In the genomic region with DNA sequence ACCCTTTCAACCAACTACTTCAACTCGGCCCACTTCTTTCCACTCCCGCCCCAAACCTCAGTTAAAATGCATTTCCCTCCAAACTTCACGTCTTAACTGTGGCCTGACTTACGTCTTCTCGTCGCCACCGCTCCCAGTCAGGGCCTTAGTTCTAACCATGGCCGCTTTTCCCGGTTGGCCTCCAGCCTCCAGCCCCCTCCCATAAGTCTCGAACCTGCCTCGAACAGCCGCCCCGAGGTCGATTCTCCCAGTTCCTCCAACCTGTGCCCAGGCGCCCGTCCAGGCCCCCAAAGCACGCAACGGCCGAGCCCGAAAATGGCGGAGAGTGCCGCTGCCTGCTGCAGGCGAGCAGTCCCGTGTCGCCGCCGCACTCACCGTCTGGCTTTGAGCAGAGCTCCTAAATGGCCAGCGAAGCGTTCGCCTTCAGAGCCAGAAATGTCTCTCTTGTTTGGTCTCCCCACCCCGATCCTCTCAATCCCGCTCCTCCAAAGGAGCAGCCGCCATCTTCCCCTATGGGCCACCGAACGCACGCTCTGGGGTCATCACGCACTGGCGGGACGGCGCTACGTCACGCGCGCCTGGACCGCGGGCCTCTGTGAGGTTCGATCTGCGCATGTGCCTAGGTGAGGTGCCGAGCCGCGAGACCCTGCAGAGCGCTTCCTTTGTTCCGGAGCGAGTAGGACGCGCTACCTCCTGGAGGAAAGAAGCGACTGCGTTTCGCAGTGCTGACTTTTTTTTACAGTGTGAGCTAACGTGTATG, we compare ENCODE assay signal across 1 cellular context.
TF ChIP-seq lines count a peak whose summit lies in the region.

Gene WDR33 (minus strand): TSS at position 535 of the 760 bp plus-strand sequence. CDS start 40,190 bp downstream, outside the sequence.

TF ChIP-seq in HepG2, 621 proteins besides CTCF, POLR2A, EP300 and RAD21 (continued from another document and continues in another):
- TF ChIP-seq ZNF512B (CRISPR knock-in tag; IDR thresholded peaks at IDR 0.05; ENCODE audit: borderline replicate concordance) (peak; percentile 95), JDP2 (CRISPR knock-in tag; IDR thresholded peaks at IDR 0.05; ENCODE audit: borderline replicate concordance) (no peak; the same call in 1 of the 2 replicates), RNF2 (conservative IDR thresholded peaks at IDR 0.05; ENCODE audit: low read depth) (peak; percentile 71; the same call in 1 of the 2 replicates), ZNF460 (CRISPR knock-in tag; IDR thresholded peaks at IDR 0.05; ENCODE audit: borderline replicate concordance) (no peak; the same call in 1 of the 2 replicates), ZBTB42 (CRISPR knock-in tag; IDR thresholded peaks at IDR 0.05) (no peak), ZBTB38 (CRISPR knock-in tag; IDR thresholded peaks at IDR 0.05) (peak; percentile 89), FOXC1 (CRISPR knock-in tag; IDR thresholded peaks at IDR 0.05; ENCODE audit: borderline replicate concordance) (peak; percentile 93), CHD2 (IDR thresholded peaks at IDR 0.05; ENCODE audit: low read depth, low read length) (peak; percentile 37), HMGXB3 (CRISPR knock-in tag; IDR thresholded peaks at IDR 0.05; ENCODE audit: borderline replicate concordance) (peak; percentile 63; the same call in 1 of the 2 replicates), DPF2 (CRISPR knock-in tag; IDR thresholded peaks at IDR 0.05; ENCODE audit: borderline replicate concordance, low read depth) (no peak), ZNF3 (CRISPR knock-in tag; IDR thresholded peaks at IDR 0.05) (no peak), ZNF713 (CRISPR knock-in tag; IDR thresholded peaks at IDR 0.05) (no peak), ZNF746 (CRISPR knock-in tag; IDR thresholded peaks at IDR 0.05) (peak; percentile 69; the same call in 1 of the 2 replicates), ZNF777 (CRISPR knock-in tag; IDR thresholded peaks at IDR 0.05) (peak; percentile 79; the same call in 1 of the 2 replicates), E2F1 (CRISPR knock-in tag; IDR thresholded peaks at IDR 0.05) (peak; percentile 94), HCFC1 (IDR thresholded peaks at IDR 0.05; ENCODE audit: low read depth, low read length) (no peak), MIER2 (CRISPR knock-in tag; IDR thresholded peaks at IDR 0.05) (peak; percentile 63; the same call in 1 of the 2 replicates), DDIT3 (CRISPR knock-in tag; IDR thresholded peaks at IDR 0.05) (no peak), CEBPB (IDR thresholded peaks at IDR 0.05; ENCODE audit: borderline replicate concordance, low read depth, low read length) (no peak), POLR2AphosphoS2 (IDR thresholded peaks at IDR 0.05; ENCODE audit: low read depth, low read length) (0 out of 2 replicates have a peak, but pooled peaks have one; percentile 49), SATB2 (CRISPR knock-in tag; IDR thresholded peaks at IDR 0.05) (no peak; the same call in 1 of the 2 replicates), ELF3 (CRISPR knock-in tag; IDR thresholded peaks at IDR 0.05) (peak; percentile 86), FOSL2 (CRISPR knock-in tag; IDR thresholded peaks at IDR 0.05) (peak; percentile 69), ZNF703 (CRISPR knock-in tag; IDR thresholded peaks at IDR 0.05; ENCODE audit: borderline replicate concordance) (no peak; the same call in 1 of the 2 replicates), ZNF800 (CRISPR knock-in tag; IDR thresholded peaks at IDR 0.05) (no peak), BHLHE40 (IDR thresholded peaks at IDR 0.05; ENCODE audit: low read length) (peak; percentile 76)
- TF ChIP-seq, protein P1, sequence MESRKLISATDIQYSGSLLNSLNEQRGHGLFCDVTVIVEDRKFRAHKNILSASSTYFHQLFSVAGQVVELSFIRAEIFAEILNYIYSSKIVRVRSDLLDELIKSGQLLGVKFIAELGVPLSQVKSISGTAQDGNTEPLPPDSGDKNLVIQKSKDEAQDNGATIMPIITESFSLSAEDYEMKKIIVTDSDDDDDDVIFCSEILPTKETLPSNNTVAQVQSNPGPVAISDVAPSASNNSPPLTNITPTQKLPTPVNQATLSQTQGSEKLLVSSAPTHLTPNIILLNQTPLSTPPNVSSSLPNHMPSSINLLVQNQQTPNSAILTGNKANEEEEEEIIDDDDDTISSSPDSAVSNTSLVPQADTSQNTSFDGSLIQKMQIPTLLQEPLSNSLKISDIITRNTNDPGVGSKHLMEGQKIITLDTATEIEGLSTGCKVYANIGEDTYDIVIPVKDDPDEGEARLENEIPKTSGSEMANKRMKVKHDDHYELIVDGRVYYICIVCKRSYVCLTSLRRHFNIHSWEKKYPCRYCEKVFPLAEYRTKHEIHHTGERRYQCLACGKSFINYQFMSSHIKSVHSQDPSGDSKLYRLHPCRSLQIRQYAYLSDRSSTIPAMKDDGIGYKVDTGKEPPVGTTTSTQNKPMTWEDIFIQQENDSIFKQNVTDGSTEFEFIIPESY (CRISPR knock-in tag; IDR thresholded peaks at IDR 0.05) = peak; percentile 52
- TF ChIP-seq, protein P2, sequence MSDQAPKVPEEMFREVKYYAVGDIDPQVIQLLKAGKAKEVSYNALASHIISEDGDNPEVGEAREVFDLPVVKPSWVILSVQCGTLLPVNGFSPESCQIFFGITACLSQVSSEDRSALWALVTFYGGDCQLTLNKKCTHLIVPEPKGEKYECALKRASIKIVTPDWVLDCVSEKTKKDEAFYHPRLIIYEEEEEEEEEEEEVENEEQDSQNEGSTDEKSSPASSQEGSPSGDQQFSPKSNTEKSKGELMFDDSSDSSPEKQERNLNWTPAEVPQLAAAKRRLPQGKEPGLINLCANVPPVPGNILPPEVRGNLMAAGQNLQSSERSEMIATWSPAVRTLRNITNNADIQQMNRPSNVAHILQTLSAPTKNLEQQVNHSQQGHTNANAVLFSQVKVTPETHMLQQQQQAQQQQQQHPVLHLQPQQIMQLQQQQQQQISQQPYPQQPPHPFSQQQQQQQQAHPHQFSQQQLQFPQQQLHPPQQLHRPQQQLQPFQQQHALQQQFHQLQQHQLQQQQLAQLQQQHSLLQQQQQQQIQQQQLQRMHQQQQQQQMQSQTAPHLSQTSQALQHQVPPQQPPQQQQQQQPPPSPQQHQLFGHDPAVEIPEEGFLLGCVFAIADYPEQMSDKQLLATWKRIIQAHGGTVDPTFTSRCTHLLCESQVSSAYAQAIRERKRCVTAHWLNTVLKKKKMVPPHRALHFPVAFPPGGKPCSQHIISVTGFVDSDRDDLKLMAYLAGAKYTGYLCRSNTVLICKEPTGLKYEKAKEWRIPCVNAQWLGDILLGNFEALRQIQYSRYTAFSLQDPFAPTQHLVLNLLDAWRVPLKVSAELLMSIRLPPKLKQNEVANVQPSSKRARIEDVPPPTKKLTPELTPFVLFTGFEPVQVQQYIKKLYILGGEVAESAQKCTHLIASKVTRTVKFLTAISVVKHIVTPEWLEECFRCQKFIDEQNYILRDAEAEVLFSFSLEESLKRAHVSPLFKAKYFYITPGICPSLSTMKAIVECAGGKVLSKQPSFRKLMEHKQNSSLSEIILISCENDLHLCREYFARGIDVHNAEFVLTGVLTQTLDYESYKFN (CRISPR knock-in tag; conservative IDR thresholded peaks at IDR 0.05) = peak; percentile 65
- TF ChIP-seq, protein P3, sequence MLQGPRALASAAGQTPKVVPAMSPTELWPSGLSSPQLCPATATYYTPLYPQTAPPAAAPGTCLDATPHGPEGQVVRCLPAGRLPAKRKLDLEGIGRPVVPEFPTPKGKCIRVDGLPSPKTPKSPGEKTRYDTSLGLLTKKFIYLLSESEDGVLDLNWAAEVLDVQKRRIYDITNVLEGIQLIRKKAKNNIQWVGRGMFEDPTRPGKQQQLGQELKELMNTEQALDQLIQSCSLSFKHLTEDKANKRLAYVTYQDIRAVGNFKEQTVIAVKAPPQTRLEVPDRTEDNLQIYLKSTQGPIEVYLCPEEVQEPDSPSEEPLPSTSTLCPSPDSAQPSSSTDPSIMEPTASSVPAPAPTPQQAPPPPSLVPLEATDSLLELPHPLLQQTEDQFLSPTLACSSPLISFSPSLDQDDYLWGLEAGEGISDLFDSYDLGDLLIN (CRISPR knock-in tag; IDR thresholded peaks at IDR 0.05; ENCODE audit: borderline replicate concordance) = peak; percentile 9; the same call in 1 of the 2 replicates
- TF ChIP-seq, protein P4, sequence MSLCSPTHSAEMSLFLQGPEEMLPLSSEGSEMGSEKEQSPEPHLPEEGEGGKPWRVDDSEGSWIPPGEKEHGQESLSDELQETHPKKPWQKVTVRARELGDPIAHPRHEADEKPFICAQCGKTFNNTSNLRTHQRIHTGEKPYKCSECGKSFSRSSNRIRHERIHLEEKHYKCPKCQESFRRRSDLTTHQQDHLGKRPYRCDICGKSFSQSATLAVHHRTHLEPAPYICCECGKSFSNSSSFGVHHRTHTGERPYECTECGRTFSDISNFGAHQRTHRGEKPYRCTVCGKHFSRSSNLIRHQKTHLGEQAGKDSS (CRISPR knock-in tag; IDR thresholded peaks at IDR 0.05; ENCODE audit: borderline replicate concordance, low read depth) = peak; percentile 76; the same call in 1 of the 2 replicates
- TF ChIP-seq, protein P5, sequence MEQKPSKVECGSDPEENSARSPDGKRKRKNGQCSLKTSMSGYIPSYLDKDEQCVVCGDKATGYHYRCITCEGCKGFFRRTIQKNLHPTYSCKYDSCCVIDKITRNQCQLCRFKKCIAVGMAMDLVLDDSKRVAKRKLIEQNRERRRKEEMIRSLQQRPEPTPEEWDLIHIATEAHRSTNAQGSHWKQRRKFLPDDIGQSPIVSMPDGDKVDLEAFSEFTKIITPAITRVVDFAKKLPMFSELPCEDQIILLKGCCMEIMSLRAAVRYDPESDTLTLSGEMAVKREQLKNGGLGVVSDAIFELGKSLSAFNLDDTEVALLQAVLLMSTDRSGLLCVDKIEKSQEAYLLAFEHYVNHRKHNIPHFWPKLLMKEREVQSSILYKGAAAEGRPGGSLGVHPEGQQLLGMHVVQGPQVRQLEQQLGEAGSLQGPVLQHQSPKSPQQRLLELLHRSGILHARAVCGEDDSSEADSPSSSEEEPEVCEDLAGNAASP (CRISPR knock-in tag; IDR thresholded peaks at IDR 0.05; ENCODE audit: borderline replicate concordance) = peak; percentile 63
